In genomic region chr20:41154436-41155176, GRCh38 we compare ENCODE assay signal across 10 cellular contexts. TPM values are rescaled to one million over a fixed set of nuclear protein-coding genes. Genes with fewer than 3 reads are reported as not detected.
DNase-seq lines count a peak whose midpoint lies in the region; TF ChIP-seq lines count a peak whose summit lies in the region.
"Had no signal": no experiment of that assay in that cellular context is flagged by ENCODE, and none has a peak within 500 bp of the region (broad histone marks: within the 10 kb centered on the region; RNA-seq: fewer than 3 reads in every experiment).

No MANE protein-coding gene starts in this region.

- no peak overlapping the region for H2AFZ ChIP-seq in parathyroid adenoma

- H3K4me1 ChIP-seq in CD4-positive, alpha-beta memory T cell (ENCODE audit: insufficient read depth, low read length), result peaks cover 100% of the 10 kb centered on the region
- H3K4me1 ChIP-seq in parathyroid adenoma, result peaks cover 27% of the 10 kb centered on the region

- peaks cover 88 to 100% (median 93%) of the 10 kb centered on the region in 4 donors for H3K4me1 Mint-ChIP-seq in CD4-positive, alpha-beta memory T cell

- POLR2A ChIA-PET in CD4-positive, alpha-beta memory T cell (lab: Charles Lee; ENCODE audit: partially characterized antibody), result interaction anchor here (1.0 to 16.6 kb wide), 3 partner anchors 14 to 27 kb away, joined by 3 to 753 read pairs (median 70); partner anchors contain the start of gene PLCG1

- H3K9ac ChIP-seq in parathyroid adenoma, result no peak overlapping the region

- H3K4me3 ChIP-seq in CD4-positive, alpha-beta memory T cell (ENCODE audit: low read length in 2 of 2), result no peak overlapping the region
- H3K4me3 ChIP-seq in fibroblast of the aortic adventitia (ENCODE audit: low read depth, low read length) (no peak overlapping the region), parathyroid adenoma (ENCODE audit: low read depth, low read length) (no peak overlapping the region), coronary artery (no peak overlapping the region)

- peaks cover 65% of the 10 kb centered on the region for H3K79me2 ChIP-seq in parathyroid adenoma

- intact Hi-C loops in CD4-positive, alpha-beta memory T cell (cut with micrococcal nuclease), result loop anchor here (5.0 kb wide), 2 partner anchors 127 to 163 kb away; partner anchors contain the start of genes TOP1 and ZHX3

- H3K9me3 Mint-ChIP-seq in CD4-positive, alpha-beta memory T cell, result peaks cover 0 to 8% (median 0%) of the 10 kb centered on the region in 8 donors

- peak in 1 of 5 donors; percentile 34 for DNase-seq in CD4-positive, alpha-beta memory T cell
- DNase-seq in NCI-H69 (lab: John Stamatoyannopoulos, UW) (peak; percentile 18), fibroblast of the aortic adventitia (ENCODE audit: low read depth) (peak; percentile 37), coronary artery (ENCODE audit: low spot score) (no peak), HT-29 (ENCODE audit: low spot score) (no peak), NCI-H82 (lab: John Stamatoyannopoulos, UW) (no peak), EL (no peak)
- DNase-seq: activated effector memory CD4-positive, alpha-beta T cell treated with Interleukin-2 at 50 U/mL for 16 hours; PC-3 had no signal

- no peaks in the 10 kb centered on the region for H3K27me3 ChIP-seq in CD4-positive, alpha-beta memory T cell (ENCODE audit: insufficient read depth, low read length)
- no peaks in the 10 kb centered on the region for H3K27me3 ChIP-seq in parathyroid adenoma (ENCODE audit: control insufficient read depth, insufficient read depth, low read length)

- H3K27me3 Mint-ChIP-seq in CD4-positive, alpha-beta memory T cell, result peaks cover 0 to 3% of the 10 kb centered on the region in 2 donors

- CTCF ChIA-PET in CD4-positive, alpha-beta memory T cell (lab: Charles Lee; ENCODE audit: partially characterized antibody), result interaction anchor here (1.2 to 7.8 kb wide), 5 partner anchors 8 to 79 kb away, joined by 3 to 178 read pairs (median 11); partner anchors contain the start of gene PLCG1

- H3K27ac Mint-ChIP-seq in CD4-positive, alpha-beta memory T cell, result peak overlapping the region; percentile 96 to 99 (median 98)

- peak; percentile 34 for TF ChIP-seq CTCF in fibroblast of the aortic adventitia (IDR thresholded peaks at IDR 0.05; ENCODE audit: insufficient read depth, low read length)
- TF ChIP-seq CTCF in parathyroid adenoma (IDR thresholded peaks at IDR 0.05), result no peak
- TF ChIP-seq CTCF in coronary artery (IDR thresholded peaks at IDR 0.05), result no peak

- no peak overlapping the region for H3K4me2 ChIP-seq in parathyroid adenoma (ENCODE audit: low read length)

- H3K4me3 Mint-ChIP-seq in CD4-positive, alpha-beta memory T cell, result peak overlapping the region in 7 of 8 donors; percentile 60 to 93 (median 75)

- H3K27ac ChIP-seq in CD4-positive, alpha-beta memory T cell (ENCODE audit: low read depth, low read length), result peak overlapping the region; percentile 73
- H3K27ac ChIP-seq in parathyroid adenoma (peak overlapping the region; percentile 34), coronary artery (peak overlapping the region in 1 of 2 donors; percentile 48)

- peaks cover 4 to 26% of the 10 kb centered on the region in 2 donors for H3K36me3 Mint-ChIP-seq in CD4-positive, alpha-beta memory T cell

- H3K36me3 ChIP-seq in CD4-positive, alpha-beta memory T cell (ENCODE audit: insufficient read depth, low read length), result peaks cover 1% of the 10 kb centered on the region
- H3K36me3 ChIP-seq in parathyroid adenoma (ENCODE audit: control insufficient read depth, insufficient read depth, low read length), result no peaks in the 10 kb centered on the region

- no peaks in the 10 kb centered on the region for H3K9me3 ChIP-seq in CD4-positive, alpha-beta memory T cell (ENCODE audit: control insufficient read depth in 1 of 2, low read length in 2 of 2)
- no peaks in the 10 kb centered on the region for H3K9me3 ChIP-seq in parathyroid adenoma (ENCODE audit: control insufficient read depth, low read length)

RNA-seq across cellular contexts. Expression of gene PLCG1, which starts 17.3 kb away (rescaled TPM):
- 100 to 1,000 TPM; 319 to 320 TPM for total RNA-seq in CD4-positive, alpha-beta memory T cell
- 10 to 100 TPM; 22.8 to 68.7 TPM for polyA plus RNA-seq in CD4-positive, alpha-beta memory T cell
- 38.0 and 56.4 TPM in 2 replicates for total RNA-seq in fibroblast of the aortic adventitia (ENCODE audit: low replicate concordance)
- 22.3 and 63.2 TPM in 2 replicates for total RNA-seq in HT-29 (2014; rRNA removed; shearing (Covaris generic))

Comparison
In these comparisons a context has a peak if more than half of its experiments do, and no peak if none do; other contexts are left out.
1. DNase-seq: peak in NCI-H69 (single experiment) and fibroblast of the aortic adventitia (single experiment); none in coronary artery (single experiment), HT-29 (single experiment), NCI-H82 (single experiment) and EL (single experiment).